8 cellular contexts compared by ENCODE assay signal in genomic region chr7:149209518-149210269, GRCh38. TPM values are rescaled to one million over a fixed set of nuclear protein-coding genes. Genes with fewer than 3 reads are reported as not detected.
DNase-seq lines count a peak whose midpoint lies in the region; ATAC-seq and TF ChIP-seq lines count a peak whose summit lies in the region.

No MANE protein-coding gene starts in this region.

- H3K36me3 Mint-ChIP-seq in WTC11, result peaks cover 74% of the 10 kb centered on the region

- no peak overlapping the region for H3K9ac ChIP-seq in KMS-11

- POLR2A ChIA-PET in WTC11 (lab: Charles Lee), result no interaction called here

- no peak for TF ChIP-seq POLR2A in heart left ventricle (IDR thresholded peaks at IDR 0.05)
- no peak for TF ChIP-seq POLR2A in testis (IDR thresholded peaks at IDR 0.05)

- H2AFZ ChIP-seq in KMS-11 (ENCODE audit: low read depth), result no peak overlapping the region

- no peaks in the 10 kb centered on the region for H3K9me3 Mint-ChIP-seq in WTC11

- CTCF ChIA-PET in WTC11 (lab: Charles Lee), result interaction anchor here (1.3 kb wide), 1 partner anchor 197 kb away, joined by 3 read pairs; no protein-coding TSS in a partner anchor

- peaks cover 12% of the 10 kb centered on the region for H3K4me1 Mint-ChIP-seq in WTC11

- TF ChIP-seq CTCF in heart left ventricle (IDR thresholded peaks at IDR 0.05) (peak in 8 of 12 donors; percentile 21 to 45 (median 38)), KMS-11 (conservative IDR thresholded peaks at IDR 0.05; ENCODE audit: low read depth, low read length) (peak; percentile 95), WTC11 (IDR thresholded peaks at IDR 0.05) (peak; percentile 53), cardiac fibroblast (IDR thresholded peaks at IDR 0.05; ENCODE audit: low read depth, low read length) (peak; percentile 85), mucosa of descending colon (IDR thresholded peaks at IDR 0.05) (no peak), testis (IDR thresholded peaks at IDR 0.05) (peak in 2 of 3 experiments; percentile 21 to 32)

- no peaks in the 10 kb centered on the region for H3K27me3 Mint-ChIP-seq in WTC11 (ENCODE audit: low read depth)

- H3K4me3 ChIP-seq in heart left ventricle, result no peak overlapping the region
- H3K4me3 ChIP-seq in KMS-11 (IDR thresholded peaks at IDR 0.05; ENCODE audit: insufficient read depth, low read depth, low read length), result no peak overlapping the region
- no peak overlapping the region for H3K4me3 ChIP-seq in cardiac fibroblast (replicated peaks in 1 of 2; ENCODE audit: low read depth in 2 of 2, low read length in 2 of 2)
- no peak overlapping the region for H3K4me3 ChIP-seq in mucosa of descending colon
- no peak overlapping the region for H3K4me3 ChIP-seq in testis

- H3K27me3 ChIP-seq in heart left ventricle (no peaks in the 10 kb centered on the region), KMS-11 (ENCODE audit: insufficient read depth, low read depth) (no peaks in the 10 kb centered on the region), testis (no peaks in the 10 kb centered on the region)

- ATAC-seq in heart left ventricle, result peak in 1 of 4 donors; percentile 7
- peak; percentile 89 for ATAC-seq in WTC11
- peak; percentile 58 for ATAC-seq in mucosa of descending colon
- no peak for ATAC-seq in GM18873 (IDR thresholded peaks at IDR 0.05; ENCODE audit: low FRiP score, unreplicated experiment)

- no peaks in the 10 kb centered on the region for H4K20me1 ChIP-seq in KMS-11 (ENCODE audit: insufficient read depth)

- H3K4me3 Mint-ChIP-seq in WTC11, result no peak overlapping the region

- H3K79me2 ChIP-seq in KMS-11 (ENCODE audit: insufficient read depth, low read depth), result no peaks in the 10 kb centered on the region

- H3K4me1 ChIP-seq in heart left ventricle (no peaks in the 10 kb centered on the region), KMS-11 (ENCODE audit: low read depth, poor library complexity, severe bottlenecking) (no peaks in the 10 kb centered on the region), mucosa of descending colon (ENCODE audit: low read depth) (peaks cover 5% of the 10 kb centered on the region), testis (no peaks in the 10 kb centered on the region)

- 66 to 77% (median 71%) methylated on average over 7 of the region's 7 CpGs for WGBS in heart left ventricle, 4 donors
- WGBS in testis, 2 donors, result 72 to 73% methylated on average over 7 of the region's 7 CpGs

- peaks cover 0 to 99% (median 92%) of the 10 kb centered on the region in 9 donors for H3K36me3 ChIP-seq in heart left ventricle
- peaks cover 12% of the 10 kb centered on the region; the same call in 1 of the 2 replicates for H3K36me3 ChIP-seq in KMS-11 (ENCODE audit: insufficient read depth)
- H3K36me3 ChIP-seq in mucosa of descending colon (ENCODE audit: low read depth), result peaks cover 19% of the 10 kb centered on the region
- no peaks in the 10 kb centered on the region for H3K36me3 ChIP-seq in testis (ENCODE audit: low read depth, missing control alignments)

- H3K27ac ChIP-seq in heart left ventricle, result no peak overlapping the region
- no peak overlapping the region for H3K27ac ChIP-seq in KMS-11
- H3K27ac ChIP-seq in testis, result no peak overlapping the region

- DNase-seq in heart left ventricle (no peak), cardiac septum (ENCODE audit: low spot score) (no peak), WTC11 (ENCODE audit: low spot score) (peak; percentile 80), cardiac fibroblast (ENCODE audit: low read depth in 2 of 2) (peak; percentile 69 to 87), mucosa of descending colon (peak in 2 of 3 donors; percentile 60 to 63), testis (peak; percentile 55)

- H3K27ac Mint-ChIP-seq in WTC11, result peak overlapping the region; percentile 93

- H3K4me2 ChIP-seq in KMS-11, result no peak overlapping the region

- H3K9me3 ChIP-seq in heart left ventricle (no peaks in the 10 kb centered on the region), mucosa of descending colon (no peaks in the 10 kb centered on the region), testis (no peaks in the 10 kb centered on the region)

- intact Hi-C loops in heart left ventricle (cut with DNase I) (no loop called here), cardiac septum (cut with DNase I) (no loop called here), mucosa of descending colon (cut with DNase I, micrococcal nuclease) (no loop called here), testis (cut with DNase I; ENCODE audit: low total_unique reads) (no loop called here)

TF ChIP-seq in WTC11, 78 proteins besides CTCF, POLR2A, EP300 and RAD21:
- no peak for TF ChIP-seq NFATC4 (CRISPR knock-in tag; IDR thresholded peaks at IDR 0.05)
- 0 out of 2 replicates have a peak, but pooled peaks have one; percentile 14 for TF ChIP-seq ZNF121 (CRISPR knock-in tag; IDR thresholded peaks at IDR 0.05)
TF ChIP-seq in WTC11: peak in this region for 1.

RNA-seq across cellular contexts. Expression of gene ZNF282, which starts 14.3 kb away (rescaled TPM):
- 10 to 100 TPM; 11.0 to 21.4 (median 13.0) TPM for total RNA-seq in heart left ventricle
- polyA plus RNA-seq in heart left ventricle, result 10 to 100 TPM in 1 of 2 donors, 1 to 10 TPM in 1; 6.6 to 12.5 TPM
- total RNA-seq in cardiac septum, result 12.6 TPM
- total RNA-seq in WTC11 (2021), result 34.8 to 39.3 TPM (median 38.5 TPM) in 3 replicates
- 10 to 100 TPM; 22.0 to 32.4 (median 28.1) TPM for total RNA-seq in mucosa of descending colon
- 10 to 100 TPM; 12.2 to 17.6 TPM for total RNA-seq in testis
- polyA plus RNA-seq in testis (ENCODE audit: insufficient read depth, low read depth, low replicate concordance), result 9.6 TPM

RNA-seq across cellular contexts. Expression of gene ZNF212, which starts 29.8 kb away (rescaled TPM):
- total RNA-seq in heart left ventricle (1 to 10 TPM; 3.4 to 6.3 (median 4.3) TPM), cardiac septum (5.4 TPM), WTC11 (2021) (19.7 to 23.0 TPM (median 21.7 TPM) in 3 replicates), mucosa of descending colon (10 to 100 TPM in 2 of 3 donors, 1 to 10 TPM in 1; 9.7 to 12.8 (median 11.9) TPM), testis (10 to 100 TPM; 23.1 to 24.2 TPM)
- polyA plus RNA-seq in heart left ventricle (1 to 10 TPM; 3.9 to 4.9 TPM), testis (ENCODE audit: insufficient read depth, low read depth, low replicate concordance) (17.2 TPM)

RNA-seq across cellular contexts. Expression of gene ZNF783, which starts 52.3 kb away (rescaled TPM):
- total RNA-seq in heart left ventricle (1 to 10 TPM; 2.8 to 9.0 (median 3.4) TPM), cardiac septum (4.3 TPM), WTC11 (2021) (9.9 to 12.1 TPM (median 12.0 TPM) in 3 replicates), mucosa of descending colon (10 to 100 TPM in 2 of 3 donors, 1 to 10 TPM in 1; 9.2 to 18.2 (median 12.9) TPM), testis (10 to 100 TPM; 30.5 to 41.1 TPM)
- polyA plus RNA-seq in heart left ventricle (1 to 10 TPM; 3.0 to 3.3 TPM), testis (ENCODE audit: insufficient read depth, low read depth, low replicate concordance) (15.0 TPM)

Comparison
In these comparisons a context has a peak if more than half of its experiments do, and no peak if none do; other contexts are left out.
1. DNase-seq: peak in WTC11 (single experiment), cardiac fibroblast (2 of 2), mucosa of descending colon (2 of 3) and testis (single experiment); none in heart left ventricle (0 of 5) and cardiac septum (single experiment).